In genomic region chr20:40781979-40782378, GRCh38 we compare ENCODE assay signal across 25 cellular contexts.
"Had no signal": no experiment of that assay in that cellular context is flagged by ENCODE, and none has a peak within 500 bp of the region (broad histone marks: within the 10 kb centered on the region; RNA-seq: fewer than 3 reads in every experiment).

No MANE protein-coding gene starts in this region.

- DNase-seq: activated CD4-positive, alpha-beta T cell treated with anti-CD3 and anti-CD28 coated beads, Interleukin-2, amount 10 ng/mL, durations not matched to agents 7 days and 5 days; activated CD4-positive, CD25-positive, alpha-beta regulatory T cell; activated CD8-positive, alpha-beta memory T cell treated with anti-CD3 and anti-CD28 coated beads, Interleukin-2, amount 50 U/mL, for 4 hours; activated CD8-positive, alpha-beta T cell treated with anti-CD3 and anti-CD28 coated beads, Interleukin-2, amount 10 ng/mL, durations not matched to agents 7 days and 5 days; activated T-cell treated with anti-CD3 and anti-CD28 coated beads, Interleukin-2, amount 50 U/mL, for 4 hours; effector CD8-positive, alpha-beta T cell; gastrocnemius medialis; heart left ventricle; kidney glomerular epithelial cell; left ventricle myocardium superior; naive B cell; stimulated activated CD4-positive, alpha-beta T cell treated with anti-CD3 and anti-CD28 coated beads, Interleukin-4, amount 100 ng/mL, for 1 hour; stimulated activated naive CD8-positive, alpha-beta T cell treated with anti-CD3 and anti-CD28 coated beads, Interleukin-15, amount 100 ng/mL, for 72 hours; T-helper 9 cell; transverse colon had no signal

- ATAC-seq: activated CD8-positive, alpha-beta T cell treated with anti-CD3 and anti-CD28 coated beads, Interleukin-2, amount 10 ng/mL, durations not matched to agents 7 days and 5 days; activated T-cell treated with anti-CD3 and anti-CD28 coated beads, Interleukin-2, amount 50 U/mL, for 4 hours; esophagus mucosa; left ventricle myocardium superior; sciatic nerve; stimulated activated naive CD8-positive, alpha-beta T cell treated with anti-CD3 and anti-CD28 coated beads, Interleukin-15, amount 100 ng/mL, for 72 hours had no signal

- H3K4me1 Mint-ChIP-seq: activated CD4-positive, alpha-beta T cell treated with anti-CD3 and anti-CD28 coated beads, Interleukin-2, amount 10 ng/mL, durations not matched to agents 7 days and 5 days; activated naive CD4-positive, alpha-beta T cell treated with anti-CD3 and anti-CD28 coated beads, Interleukin-2, amount 50 U/mL, for 24 hours; stimulated activated naive CD8-positive, alpha-beta T cell treated with anti-CD3 and anti-CD28 coated beads, Interleukin-15, amount 100 ng/mL, for 72 hours had no signal

- H3K36me3 ChIP-seq: adrenal gland, breast epithelium, gastrocnemius medialis, heart left ventricle, suprapubic skin, transverse colon had no signal

- H3K27me3 ChIP-seq: adrenal gland, gastrocnemius medialis, transverse colon had no signal

- H3K4me3 ChIP-seq: adrenal gland, breast epithelium, gastrocnemius medialis, heart left ventricle, smooth muscle cell, suprapubic skin, transverse colon had no signal

- H3K4me1 ChIP-seq: adrenal gland, breast epithelium, gastrocnemius medialis, transverse colon had no signal

- H3K9me3 ChIP-seq: adrenal gland, breast epithelium, gastrocnemius medialis, heart left ventricle, suprapubic skin, transverse colon had no signal

- H3K4me2 ChIP-seq: smooth muscle cell had no signal

- H3K27ac ChIP-seq: breast epithelium, gastrocnemius medialis, heart left ventricle, suprapubic skin, transverse colon had no signal

- H3K4me3 Mint-ChIP-seq: activated CD4-positive, alpha-beta T cell treated with anti-CD3 and anti-CD28 coated beads, Interleukin-2, amount 10 ng/mL, durations not matched to agents 7 days and 5 days; activated CD8-positive, alpha-beta T cell treated with anti-CD3 and anti-CD28 coated beads, Interleukin-2, amount 10 ng/mL, durations not matched to agents 7 days and 5 days; activated naive CD4-positive, alpha-beta T cell treated with anti-CD3 and anti-CD28 coated beads, Interleukin-2, amount 50 U/mL, for 24 hours; activated T-cell treated with anti-CD3 and anti-CD28 coated beads, Interleukin-2, amount 50 U/mL, for 4 hours; memory B cell; naive B cell; stimulated activated naive CD8-positive, alpha-beta T cell treated with anti-CD3 and anti-CD28 coated beads, Interleukin-15, amount 100 ng/mL, for 72 hours had no signal

- FAIRE-seq: astrocyte had no signal

- H3K36me3 Mint-ChIP-seq: activated naive CD4-positive, alpha-beta T cell treated with anti-CD3 and anti-CD28 coated beads, Interleukin-2, amount 50 U/mL, for 24 hours; memory B cell; naive B cell had no signal

- H3K9me3 Mint-ChIP-seq: activated CD4-positive, alpha-beta T cell treated with anti-CD3 and anti-CD28 coated beads, Interleukin-2, amount 10 ng/mL, durations not matched to agents 7 days and 5 days; activated naive CD4-positive, alpha-beta T cell treated with anti-CD3 and anti-CD28 coated beads, Interleukin-2, amount 50 U/mL, for 24 hours; activated T-cell treated with anti-CD3 and anti-CD28 coated beads, Interleukin-2, amount 50 U/mL, for 4 hours; memory B cell; stimulated activated naive CD8-positive, alpha-beta T cell treated with anti-CD3 and anti-CD28 coated beads, Interleukin-15, amount 100 ng/mL, for 72 hours had no signal

- H3K79me2 ChIP-seq: parathyroid adenoma had no signal

- H3K9ac ChIP-seq: parathyroid adenoma had no signal

- H3K27ac Mint-ChIP-seq: activated CD4-positive, alpha-beta T cell treated with anti-CD3 and anti-CD28 coated beads, Interleukin-2, amount 10 ng/mL, durations not matched to agents 7 days and 5 days; activated CD8-positive, alpha-beta T cell treated with anti-CD3 and anti-CD28 coated beads, Interleukin-2, amount 10 ng/mL, durations not matched to agents 7 days and 5 days; activated naive CD4-positive, alpha-beta T cell treated with anti-CD3 and anti-CD28 coated beads, Interleukin-2, amount 50 U/mL, for 24 hours; memory B cell; naive B cell; stimulated activated naive CD8-positive, alpha-beta T cell treated with anti-CD3 and anti-CD28 coated beads, Interleukin-15, amount 100 ng/mL, for 72 hours had no signal
